In genomic region chr19:1408300-1409203, GRCh38 we compare ENCODE assay signal across 1 cellular context.
A peak's percentile ranks its signal among the peaks of the same experiment; 100 is the strongest.
TF ChIP-seq lines count a peak whose summit lies in the region.

No MANE protein-coding gene starts in this region.

TF ChIP-seq in HepG2, 621 proteins besides CTCF, POLR2A, EP300 and RAD21 (continued from another document and continues in another):
- TF ChIP-seq, protein P1, sequence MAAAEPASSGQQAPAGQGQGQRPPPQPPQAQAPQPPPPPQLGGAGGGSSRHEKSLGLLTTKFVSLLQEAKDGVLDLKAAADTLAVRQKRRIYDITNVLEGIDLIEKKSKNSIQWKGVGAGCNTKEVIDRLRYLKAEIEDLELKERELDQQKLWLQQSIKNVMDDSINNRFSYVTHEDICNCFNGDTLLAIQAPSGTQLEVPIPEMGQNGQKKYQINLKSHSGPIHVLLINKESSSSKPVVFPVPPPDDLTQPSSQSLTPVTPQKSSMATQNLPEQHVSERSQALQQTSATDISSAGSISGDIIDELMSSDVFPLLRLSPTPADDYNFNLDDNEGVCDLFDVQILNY (CRISPR knock-in tag; conservative IDR thresholded peaks at IDR 0.05), result no peak
- TF ChIP-seq TBX3 (IDR thresholded peaks at IDR 0.05; ENCODE audit: borderline replicate concordance) (no peak), ZNF781 (CRISPR knock-in tag; IDR thresholded peaks at IDR 0.05; ENCODE audit: borderline replicate concordance, not compliant biosample characterization) (no peak), ZC3H13 (CRISPR knock-in tag; IDR thresholded peaks at IDR 0.05) (no peak), ZNF616 (CRISPR knock-in tag; IDR thresholded peaks at IDR 0.05; ENCODE audit: low read depth) (0 out of 2 replicates have a peak, but pooled peaks have one; percentile 43), ZSCAN31 (CRISPR knock-in tag; IDR thresholded peaks at IDR 0.05; ENCODE audit: low read depth) (no peak), ARID4A (CRISPR knock-in tag; IDR thresholded peaks at IDR 0.05; ENCODE audit: borderline replicate concordance) (peak; percentile 66; the same call in 1 of the 2 replicates), FOXK2 (IDR thresholded peaks at IDR 0.05) (no peak), TFE3 (CRISPR knock-in tag; IDR thresholded peaks at IDR 0.05) (no peak), MBD4 (IDR thresholded peaks at IDR 0.05; ENCODE audit: borderline replicate concordance, low read length) (no peak), ZNF263 (CRISPR knock-in tag; IDR thresholded peaks at IDR 0.05) (no peak), GTF2F1 (IDR thresholded peaks at IDR 0.05; ENCODE audit: low read length) (no peak), FLYWCH1 (CRISPR knock-in tag; IDR thresholded peaks at IDR 0.05) (no peak), NR1H2 (CRISPR knock-in tag; IDR thresholded peaks at IDR 0.05; ENCODE audit: borderline replicate concordance, low read depth) (no peak), NR0B2 (CRISPR knock-in tag; IDR thresholded peaks at IDR 0.05) (no peak), ZNF761 (CRISPR knock-in tag; conservative IDR thresholded peaks at IDR 0.05) (no peak), RNF2 (conservative IDR thresholded peaks at IDR 0.05; ENCODE audit: low read depth) (no peak), ZNF543 (CRISPR knock-in tag; IDR thresholded peaks at IDR 0.05) (no peak), FOXA1 (IDR thresholded peaks at IDR 0.05) (no peak), FOXA1 (CRISPR knock-in tag; IDR thresholded peaks at IDR 0.05) (peak; percentile 30; the same call in 1 of the 2 replicates), ZNF639 (CRISPR knock-in tag; conservative IDR thresholded peaks at IDR 0.05) (no peak), ZNF703 (CRISPR knock-in tag; IDR thresholded peaks at IDR 0.05; ENCODE audit: borderline replicate concordance) (no peak), CHD2 (IDR thresholded peaks at IDR 0.05; ENCODE audit: low read depth, low read length) (no peak), NR2F1 (CRISPR knock-in tag; IDR thresholded peaks at IDR 0.05) (no peak), CBX5 (CRISPR knock-in tag; IDR thresholded peaks at IDR 0.05; ENCODE audit: borderline replicate concordance) (no peak), SP2 (CRISPR knock-in tag; IDR thresholded peaks at IDR 0.05) (no peak), ARNTL (CRISPR knock-in tag; IDR thresholded peaks at IDR 0.05) (no peak), ZNF451 (CRISPR knock-in tag; IDR thresholded peaks at IDR 0.05) (no peak), ZNF607 (CRISPR knock-in tag; IDR thresholded peaks at IDR 0.05; ENCODE audit: borderline replicate concordance) (no peak), ZMAT5 (CRISPR knock-in tag; IDR thresholded peaks at IDR 0.05; ENCODE audit: borderline replicate concordance, low read depth) (no peak), ZNF335 (CRISPR knock-in tag; IDR thresholded peaks at IDR 0.05) (no peak), ELF1 (CRISPR knock-in tag; IDR thresholded peaks at IDR 0.05) (0 out of 2 replicates have a peak, but pooled peaks have one; percentile 9), MIER2 (CRISPR knock-in tag; IDR thresholded peaks at IDR 0.05) (no peak), DNMT1 (CRISPR knock-in tag; IDR thresholded peaks at IDR 0.05) (no peak), KLF11 (CRISPR knock-in tag; IDR thresholded peaks at IDR 0.05) (no peak), ZFP62 (CRISPR knock-in tag; IDR thresholded peaks at IDR 0.05) (no peak), ZNF30 (CRISPR knock-in tag; IDR thresholded peaks at IDR 0.05) (no peak), CAMTA2 (CRISPR knock-in tag; IDR thresholded peaks at IDR 0.05; ENCODE audit: borderline replicate concordance) (no peak), BCL3 (CRISPR knock-in tag; IDR thresholded peaks at IDR 0.05) (no peak; the same call in 1 of the 2 replicates), NR2F2 (IDR thresholded peaks at IDR 0.05; ENCODE audit: borderline replicate concordance, low read depth) (no peak), RFXANK (CRISPR knock-in tag; IDR thresholded peaks at IDR 0.05) (no peak), PAX8 (CRISPR knock-in tag; IDR thresholded peaks at IDR 0.05; ENCODE audit: borderline replicate concordance) (no peak), PBX2 (CRISPR knock-in tag; IDR thresholded peaks at IDR 0.05) (no peak), ZNF777 (CRISPR knock-in tag; IDR thresholded peaks at IDR 0.05) (no peak)
- TF ChIP-seq, protein P2, sequence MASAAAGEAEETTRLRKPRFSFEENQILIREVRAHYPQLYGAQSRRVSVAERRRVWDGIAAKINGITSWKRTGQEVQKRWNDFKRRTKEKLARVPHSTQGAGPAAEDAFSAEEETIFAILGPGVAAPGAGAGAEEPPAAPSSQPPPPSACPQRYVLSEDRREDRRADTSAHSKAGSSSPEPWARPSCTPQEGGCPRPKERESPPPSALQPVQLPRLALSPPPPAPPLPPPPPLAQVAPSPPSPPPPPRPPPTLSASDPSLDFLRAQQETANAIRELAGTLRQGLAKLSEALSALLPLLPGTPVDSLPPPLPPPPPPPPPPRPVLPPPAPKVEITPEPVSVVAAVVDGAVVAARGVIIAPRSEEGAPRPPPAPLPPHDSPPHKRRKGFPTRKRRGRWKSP (CRISPR knock-in tag; IDR thresholded peaks at IDR 0.05), result no peak
- TF ChIP-seq, protein P3, sequence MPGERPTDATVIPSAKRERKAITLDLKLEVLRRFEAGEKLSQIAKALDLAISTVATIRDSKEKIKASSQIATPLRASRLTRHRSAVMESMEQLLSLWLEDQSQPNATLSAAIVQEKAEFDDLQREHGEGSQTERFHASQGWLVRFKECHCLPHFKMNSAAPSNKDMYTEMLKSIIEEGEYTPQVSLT (CRISPR knock-in tag; IDR thresholded peaks at IDR 0.05; ENCODE audit: borderline replicate concordance, low read depth), result no peak
- TF ChIP-seq, protein P4, sequence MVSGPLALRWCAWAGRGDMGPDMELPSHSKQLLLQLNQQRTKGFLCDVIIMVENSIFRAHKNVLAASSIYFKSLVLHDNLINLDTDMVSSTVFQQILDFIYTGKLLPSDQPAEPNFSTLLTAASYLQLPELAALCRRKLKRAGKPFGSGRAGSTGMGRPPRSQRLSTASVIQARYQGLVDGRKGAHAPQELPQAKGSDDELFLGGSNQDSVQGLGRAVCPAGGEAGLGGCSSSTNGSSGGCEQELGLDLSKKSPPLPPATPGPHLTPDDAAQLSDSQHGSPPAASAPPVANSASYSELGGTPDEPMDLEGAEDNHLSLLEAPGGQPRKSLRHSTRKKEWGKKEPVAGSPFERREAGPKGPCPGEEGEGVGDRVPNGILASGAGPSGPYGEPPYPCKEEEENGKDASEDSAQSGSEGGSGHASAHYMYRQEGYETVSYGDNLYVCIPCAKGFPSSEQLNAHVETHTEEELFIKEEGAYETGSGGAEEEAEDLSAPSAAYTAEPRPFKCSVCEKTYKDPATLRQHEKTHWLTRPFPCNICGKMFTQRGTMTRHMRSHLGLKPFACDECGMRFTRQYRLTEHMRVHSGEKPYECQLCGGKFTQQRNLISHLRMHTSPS (CRISPR knock-in tag; IDR thresholded peaks at IDR 0.05; ENCODE audit: low read depth), result no peak
- TF ChIP-seq, protein P5, sequence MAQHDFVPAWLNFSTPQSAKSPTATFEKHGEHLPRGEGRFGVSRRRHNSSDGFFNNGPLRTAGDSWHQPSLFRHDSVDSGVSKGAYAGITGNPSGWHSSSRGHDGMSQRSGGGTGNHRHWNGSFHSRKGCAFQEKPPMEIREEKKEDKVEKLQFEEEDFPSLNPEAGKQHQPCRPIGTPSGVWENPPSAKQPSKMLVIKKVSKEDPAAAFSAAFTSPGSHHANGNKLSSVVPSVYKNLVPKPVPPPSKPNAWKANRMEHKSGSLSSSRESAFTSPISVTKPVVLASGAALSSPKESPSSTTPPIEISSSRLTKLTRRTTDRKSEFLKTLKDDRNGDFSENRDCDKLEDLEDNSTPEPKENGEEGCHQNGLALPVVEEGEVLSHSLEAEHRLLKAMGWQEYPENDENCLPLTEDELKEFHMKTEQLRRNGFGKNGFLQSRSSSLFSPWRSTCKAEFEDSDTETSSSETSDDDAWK (CRISPR knock-in tag; IDR thresholded peaks at IDR 0.05), result no peak
- TF ChIP-seq, protein P6, sequence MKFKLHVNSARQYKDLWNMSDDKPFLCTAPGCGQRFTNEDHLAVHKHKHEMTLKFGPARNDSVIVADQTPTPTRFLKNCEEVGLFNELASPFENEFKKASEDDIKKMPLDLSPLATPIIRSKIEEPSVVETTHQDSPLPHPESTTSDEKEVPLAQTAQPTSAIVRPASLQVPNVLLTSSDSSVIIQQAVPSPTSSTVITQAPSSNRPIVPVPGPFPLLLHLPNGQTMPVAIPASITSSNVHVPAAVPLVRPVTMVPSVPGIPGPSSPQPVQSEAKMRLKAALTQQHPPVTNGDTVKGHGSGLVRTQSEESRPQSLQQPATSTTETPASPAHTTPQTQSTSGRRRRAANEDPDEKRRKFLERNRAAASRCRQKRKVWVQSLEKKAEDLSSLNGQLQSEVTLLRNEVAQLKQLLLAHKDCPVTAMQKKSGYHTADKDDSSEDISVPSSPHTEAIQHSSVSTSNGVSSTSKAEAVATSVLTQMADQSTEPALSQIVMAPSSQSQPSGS (CRISPR knock-in tag; IDR thresholded peaks at IDR 0.05), result no peak
